In the genomic region with DNA sequence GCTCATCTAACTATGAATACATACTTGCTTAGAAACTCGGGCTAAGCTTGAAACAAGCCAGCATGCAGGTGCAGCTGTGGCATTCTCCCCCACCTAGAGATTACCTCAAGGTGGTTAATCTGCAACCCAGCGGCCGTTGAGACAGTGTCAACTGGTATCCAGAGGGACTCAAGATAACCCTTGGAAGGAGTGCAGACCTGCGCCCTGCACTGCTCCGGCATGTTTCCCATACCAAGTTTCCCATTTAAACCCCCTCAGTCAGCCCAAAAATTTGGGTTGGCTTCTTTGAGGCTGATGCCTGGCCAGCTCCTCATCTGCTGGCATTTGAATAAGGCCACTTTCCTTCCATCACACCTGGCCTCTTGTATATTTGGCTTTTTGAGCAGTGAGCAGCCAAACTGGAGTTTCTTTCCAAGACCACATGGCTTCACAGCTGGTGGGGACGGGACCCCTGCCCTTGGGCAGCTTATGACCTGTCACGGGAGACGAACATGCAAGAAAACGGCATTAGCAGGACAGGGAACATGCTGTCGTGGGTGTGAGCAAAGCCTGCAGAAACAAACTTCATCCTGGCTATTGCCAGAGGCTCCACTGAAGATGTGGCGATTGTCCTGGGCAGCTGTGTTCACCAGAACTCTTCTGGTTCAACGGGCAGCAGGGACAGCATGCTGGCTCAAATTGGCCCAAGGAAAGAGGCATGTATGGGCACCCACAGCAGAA, we compare ENCODE assay signal across 14 cellular contexts.
DNase-seq lines count a peak whose midpoint lies in the region; ATAC-seq and TF ChIP-seq lines count a peak whose summit lies in the region.
"Had no signal": no experiment of that assay in that cellular context is flagged by ENCODE, and none has a peak within 500 bp of the region (broad histone marks: within the 10 kb centered on the region; RNA-seq: fewer than 3 reads in every experiment).

No MANE protein-coding gene starts in this region.

- no peak for ATAC-seq in Right ventricle myocardium inferior
- no peak for ATAC-seq in aorta (ENCODE audit: low FRiP score)
- ATAC-seq: GM12878 had no signal

- no peaks in the 10 kb centered on the region for H4K20me1 ChIP-seq in osteoblast (ENCODE audit: insufficient read depth, low read length)

- H3K4me2 ChIP-seq in osteoblast (ENCODE audit: insufficient read depth, low read length) = no peak overlapping the region

- DNase-seq in cardiac septum (ENCODE audit: low spot score) (peak; percentile 56), Right ventricle myocardium inferior (ENCODE audit: missing footprints) (no peak), WERI-Rb-1 (peak; percentile 40), osteoblast (ENCODE audit: insufficient read length, low spot score, missing footprints) (peak; percentile 71), aorta (peak; percentile 17 to 55), pons (ENCODE audit: low spot score) (no peak)
- DNase-seq in stimulated activated naive CD4-positive, alpha-beta T cell treated with Interleukin-2 at 50 U/mL for 16 hours (lab: John Stamatoyannopoulos, UW) = no peak
- DNase-seq: ACHN; C1 segment of cervical spinal cord; CD4-positive, alpha-beta memory T cell; DMS79; HCEC 1CT; HFFc6 had no signal

- no peak overlapping the region for H2AFZ ChIP-seq in osteoblast (ENCODE audit: low read length)

- H3K9me3 ChIP-seq in WERI-Rb-1 (ENCODE audit: severe bottlenecking) (no peaks in the 10 kb centered on the region), osteoblast (ENCODE audit: low read depth, low read length) (no peaks in the 10 kb centered on the region), aorta (ENCODE audit: control insufficient read depth, low read length) (no peaks in the 10 kb centered on the region)

- no peaks in the 10 kb centered on the region for H3K79me2 ChIP-seq in osteoblast (ENCODE audit: insufficient read depth, low read length)

- H3K4me1 ChIP-seq in osteoblast (ENCODE audit: insufficient read depth, low read length) = no peaks in the 10 kb centered on the region
- no peaks in the 10 kb centered on the region for H3K4me1 ChIP-seq in aorta (ENCODE audit: control insufficient read depth in 1 of 2, insufficient read depth in 2 of 2, low read length in 2 of 2)

- H3K36me3 ChIP-seq in WERI-Rb-1 (no peaks in the 10 kb centered on the region), osteoblast (ENCODE audit: insufficient read depth, low read length) (no peaks in the 10 kb centered on the region), aorta (ENCODE audit: control insufficient read depth in 1 of 2, insufficient read depth in 2 of 2, low read length in 1 of 2) (no peaks in the 10 kb centered on the region)

- H3K27me3 ChIP-seq in WERI-Rb-1 (ENCODE audit: insufficient read depth, low read depth, severe bottlenecking) = no peaks in the 10 kb centered on the region
- peaks cover 14% of the 10 kb centered on the region for H3K27me3 ChIP-seq in osteoblast (ENCODE audit: insufficient read depth, low read length)
- H3K27me3 ChIP-seq in aorta (ENCODE audit: control insufficient read depth in 1 of 2, insufficient read depth in 2 of 2, low read length in 1 of 2) = no peaks in the 10 kb centered on the region

- no peak overlapping the region for H3K4me3 ChIP-seq in WERI-Rb-1 (ENCODE audit: low read depth, low read length)
- no peak overlapping the region for H3K4me3 ChIP-seq in osteoblast (ENCODE audit: insufficient read depth, low read length)
- H3K4me3 ChIP-seq in aorta (ENCODE audit: low read length in 2 of 2) = no peak overlapping the region
- H3K4me3 ChIP-seq: GM12878 had no signal

- no peak overlapping the region for H3K27ac ChIP-seq in WERI-Rb-1
- H3K27ac ChIP-seq in osteoblast (ENCODE audit: low read depth, low read length) = no peak overlapping the region
- no peak overlapping the region for H3K27ac ChIP-seq in aorta (ENCODE audit: low read depth in 1 of 2, low read length in 2 of 2)

- no peak for TF ChIP-seq CTCF in WERI-Rb-1 (IDR thresholded peaks at IDR 0.05; ENCODE audit: low read depth, low read length)
- no peak for TF ChIP-seq CTCF in osteoblast (IDR thresholded peaks at IDR 0.05; ENCODE audit: extremely low read depth, low read depth, low read length)

- WGBS in aorta, 2 donors = 91 to 94% methylated on average over 12 of the region's 12 CpGs

- intact Hi-C loops in cardiac septum (cut with DNase I) (no loop called here), Right ventricle myocardium inferior (cut with DNase I) (no loop called here), aorta (cut with DNase I) (no loop called here)

Comparison
In these comparisons a context has a peak if more than half of its experiments do, and no peak if none do; other contexts are left out.
1. DNase-seq: peak in cardiac septum (single experiment), WERI-Rb-1 (single experiment), osteoblast (single experiment) and aorta (2 of 2); none in Right ventricle myocardium inferior (single experiment), stimulated activated naive CD4-positive, alpha-beta T cell treated with Interleukin-2 at 50 U/mL for 16 hours (single experiment) and pons (single experiment).